In the genomic region with DNA sequence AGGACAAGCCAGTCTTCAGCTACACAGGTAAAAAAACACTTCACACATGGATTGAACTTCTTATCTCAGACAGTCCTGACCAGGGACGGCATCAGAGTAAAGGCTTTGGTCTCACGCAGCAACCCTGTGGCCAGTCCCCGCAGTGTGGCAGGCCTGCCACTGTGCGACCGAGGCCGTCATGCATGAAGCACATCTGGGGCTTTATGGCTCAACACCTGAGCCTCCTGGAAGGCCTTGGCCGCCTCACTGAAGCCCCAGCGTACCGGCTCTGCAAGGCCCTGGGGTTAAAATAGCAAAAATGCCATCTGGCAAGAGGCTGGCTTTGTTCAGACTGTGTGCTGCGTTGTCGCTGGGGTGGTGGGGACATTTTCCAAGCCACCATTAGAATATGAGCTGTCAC, we compare ENCODE assay signal across 27 cellular contexts. TPM values are rescaled to one million over a fixed set of nuclear protein-coding genes. Genes with fewer than 3 reads are reported as not detected.
DNase-seq lines count a peak whose midpoint lies in the region; ATAC-seq and TF ChIP-seq lines count a peak whose summit lies in the region.
"Had no signal": no experiment of that assay in that cellular context is flagged by ENCODE, and none has a peak within 500 bp of the region (broad histone marks: within the 10 kb centered on the region; RNA-seq: fewer than 3 reads in every experiment).

No MANE protein-coding gene starts in this region.

- peak; percentile 32 for DNase-seq in right atrium auricular region (ENCODE audit: low spot score)
- DNase-seq in left ventricle myocardium superior, result no peak
- peak; percentile 56 for DNase-seq in left kidney (ENCODE audit: low read depth, low spot score)
- DNase-seq in COLO829 (ENCODE audit: low spot score), result no peak
- DNase-seq: Calu3, DMS153, DND-41, GOT3, HFFc6, KBM-7, MG63, NCI-H2081, NCI-H2171, NCI-H226, NCI-H510A, NCI-H69, OCI-M1, Peyer's patch, SIG-M5, SW 1271 had no signal

- ATAC-seq in left ventricle myocardium superior (no peak), HG03025 (IDR thresholded peaks at IDR 0.05; ENCODE audit: low FRiP score, unreplicated experiment) (no peak), GM19452 (IDR thresholded peaks at IDR 0.05; ENCODE audit: unreplicated experiment) (no peak)
- ATAC-seq: CD8-positive, alpha-beta T cell had no signal

- peaks cover 25% of the 10 kb centered on the region for H3K36me3 ChIP-seq in right atrium auricular region
- no peaks in the 10 kb centered on the region for H3K36me3 ChIP-seq in SU-DHL-6 (ENCODE audit: low read length)

- H3F3A ChIP-seq in SU-DHL-6 (ENCODE audit: insufficient read depth), result peaks cover 14% of the 10 kb centered on the region

- H4K20me1 ChIP-seq in SU-DHL-6 (ENCODE audit: low read depth, low read length), result peaks cover 6% of the 10 kb centered on the region; the same call in 1 of the 2 replicates

- H3K4me1 ChIP-seq in right atrium auricular region, result peaks cover 0 to 3% of the 10 kb centered on the region in 2 donors
- H3K4me1 ChIP-seq: HAP-1, Peyer's patch had no signal

- TF ChIP-seq CTCF in right atrium auricular region (IDR thresholded peaks at IDR 0.05) (no peak), SU-DHL-6 (IDR thresholded peaks at IDR 0.05; ENCODE audit: insufficient read depth, low read length, poor library complexity, severe bottlenecking) (no peak)

- no peaks in the 10 kb centered on the region for H3K9me2 ChIP-seq in SU-DHL-6 (replicated peaks; ENCODE audit: insufficient read depth, low read length)

- H3K9ac ChIP-seq in SU-DHL-6 (ENCODE audit: low read length), result no peak overlapping the region

- intact Hi-C loops in left ventricle myocardium superior (cut with micrococcal nuclease), result no loop called here

- no peaks in the 10 kb centered on the region for H3K9me3 ChIP-seq in right atrium auricular region
- no peaks in the 10 kb centered on the region for H3K9me3 ChIP-seq in SU-DHL-6 (ENCODE audit: insufficient read depth, low read length)
- H3K9me3 ChIP-seq: HAP-1, MG63, Peyer's patch had no signal

- H3K79me2 ChIP-seq in SU-DHL-6 (ENCODE audit: insufficient read depth, low read length), result no peaks in the 10 kb centered on the region

- H3K27ac ChIP-seq in right atrium auricular region (no peak overlapping the region), SU-DHL-6 (ENCODE audit: low read depth, low read length) (no peak overlapping the region)
- H3K27ac ChIP-seq: C4-2B, Peyer's patch had no signal

- H3K4me3 ChIP-seq in right atrium auricular region (no peak overlapping the region), SU-DHL-6 (ENCODE audit: insufficient read depth, low read length, poor library complexity, severe bottlenecking) (no peak overlapping the region)
- H3K4me3 ChIP-seq: HAP-1, MG63, Peyer's patch, SK-N-MC had no signal

- H2AFZ ChIP-seq in SU-DHL-6 (ENCODE audit: low read depth, low read length, severe bottlenecking), result no peak overlapping the region

- peak overlapping the region; percentile 0 for H3K4me2 ChIP-seq in SU-DHL-6 (ENCODE audit: low read depth, low read length, poor library complexity, severe bottlenecking)

- H3K27me3 ChIP-seq in right atrium auricular region, result no peaks in the 10 kb centered on the region
- no peaks in the 10 kb centered on the region for H3K27me3 ChIP-seq in SU-DHL-6 (ENCODE audit: low read length)
- H3K27me3 ChIP-seq: MG63, Peyer's patch had no signal

RNA-seq across cellular contexts. Expression of a gene that starts 32.8 kb away (rescaled TPM):
- total RNA-seq in right atrium auricular region (10 to 100 TPM; 15.0 to 27.0 TPM), left ventricle myocardium superior (34.0 TPM)

Comparison
In these comparisons a context has a peak if more than half of its experiments do, and no peak if none do; other contexts are left out.
1. DNase-seq: peak in right atrium auricular region (single experiment) and left kidney (single experiment); none in left ventricle myocardium superior (single experiment) and COLO829 (single experiment).